In the genomic region with DNA sequence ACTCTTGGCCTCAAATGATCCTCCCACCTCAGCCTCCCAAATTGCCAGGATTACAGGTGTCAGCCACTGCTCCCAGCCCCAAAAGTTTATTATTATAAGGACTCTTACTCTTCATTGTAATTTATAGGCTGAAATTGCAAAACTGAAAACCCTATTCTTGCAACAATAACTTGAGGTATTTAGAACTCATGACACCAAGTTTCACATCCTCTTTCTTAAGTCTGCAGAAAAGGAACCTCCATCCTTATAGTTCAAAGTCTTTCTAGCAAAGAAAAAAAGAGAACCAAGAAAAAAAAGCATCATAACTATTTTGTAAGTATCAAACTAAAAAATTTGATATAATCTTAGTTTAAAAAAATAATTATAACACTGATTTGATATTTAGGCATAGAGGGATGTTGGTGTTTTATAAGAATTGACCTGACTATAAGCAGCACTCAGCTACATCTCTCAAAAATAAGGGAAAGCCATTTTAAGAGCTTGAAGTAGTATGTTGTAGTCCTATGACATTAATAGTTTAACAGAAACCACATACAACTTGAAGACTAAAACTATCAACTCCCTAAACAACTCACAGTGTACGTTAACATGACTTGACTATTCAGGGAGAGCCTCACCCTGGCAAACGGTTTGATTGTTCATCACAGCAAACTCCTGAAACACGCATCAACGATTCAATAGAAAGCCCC, we compare ENCODE assay signal across 10 cellular contexts.
DNase-seq lines count a peak whose midpoint lies in the region; ATAC-seq lines count a peak whose summit lies in the region.
"Had no signal": no experiment of that assay in that cellular context is flagged by ENCODE, and none has a peak within 500 bp of the region (broad histone marks: within the 10 kb centered on the region; RNA-seq: fewer than 3 reads in every experiment).

No MANE protein-coding gene starts in this region.

- DNase-seq in globus pallidus (ENCODE audit: low spot score) (peak; percentile 49), dedifferentiated amniotic fluid mesenchymal stem cell (ENCODE audit: extremely low spot score) (no peak), A172 (ENCODE audit: low spot score) (no peak), NCI-H1417 (lab: John Stamatoyannopoulos, UW) (no peak)
- no peak for DNase-seq in activated CD4-positive, alpha-beta T cell treated with anti-CD3 and anti-CD28 coated beads for 1 hour
- DNase-seq: effector memory CD4-positive, alpha-beta T cell; left ventricle myocardium inferior had no signal

- ATAC-seq in GM18502 (IDR thresholded peaks at IDR 0.05; ENCODE audit: poor library complexity, unreplicated experiment) (peak; percentile 84), GM21619 (IDR thresholded peaks at IDR 0.05; ENCODE audit: unreplicated experiment) (peak; percentile 88), HG03439 (IDR thresholded peaks at IDR 0.05; ENCODE audit: unreplicated experiment) (peak; percentile 90)
